ENCODE assay signal across 7 cellular contexts in genomic region chr18:31354990-31355389, GRCh38. TPM values are rescaled to one million over a fixed set of nuclear protein-coding genes. Genes with fewer than 3 reads are reported as not detected.
"Had no signal": no experiment of that assay in that cellular context is flagged by ENCODE, and none has a peak within 500 bp of the region (broad histone marks: within the 10 kb centered on the region; RNA-seq: fewer than 3 reads in every experiment).

No MANE protein-coding gene starts in this region.

- H3K4me3 ChIP-seq: GM23338 had no signal

- H3K4me3 Mint-ChIP-seq: GM23338, H9 had no signal

- H3K27ac Mint-ChIP-seq: GM23338 had no signal

- ATAC-seq: GM23338 had no signal

- DNase-seq: H9, HCEC 1CT, IMR-90, KBM-7 had no signal

- H3K4me1 Mint-ChIP-seq: GM23338, H9 had no signal

RNA-seq across cellular contexts. Expression of gene DSG4, which starts 21.6 kb away (rescaled TPM):
- total RNA-seq: GM23338, H1, H9, IMR-90 had no signal
- polyA plus RNA-seq: GM23338, H1, IMR-90 had no signal

RNA-seq across cellular contexts. Expression of gene DSG1, which starts 37.0 kb away (rescaled TPM):
- total RNA-seq: GM23338, H1, H9, HT-29, IMR-90 had no signal
- polyA plus RNA-seq: GM23338, IMR-90 had no signal
